ENCODE assay signal across 10 cellular contexts in genomic region chrX:15242899-15243555, GRCh38. TPM values are rescaled to one million over a fixed set of nuclear protein-coding genes. Genes with fewer than 3 reads are reported as not detected.
A peak's percentile ranks its signal among the peaks of the same experiment; 100 is the strongest.
DNase-seq lines count a peak whose midpoint lies in the region; ATAC-seq and TF ChIP-seq lines count a peak whose summit lies in the region.
"Had no signal": no experiment of that assay in that cellular context is flagged by ENCODE, and none has a peak within 500 bp of the region (broad histone marks: within the 10 kb centered on the region; RNA-seq: fewer than 3 reads in every experiment).

No MANE protein-coding gene starts in this region.

- no peak overlapping the region for H3K27ac ChIP-seq in gastroesophageal sphincter
- H3K27ac ChIP-seq: SJSA1, skin epidermis had no signal

- H3K4me3 ChIP-seq in gastroesophageal sphincter, result no peak overlapping the region
- H3K4me3 ChIP-seq: SJSA1, skin epidermis had no signal

- ATAC-seq in gastroesophageal sphincter, result no peak
- ATAC-seq in GM18520 (IDR thresholded peaks at IDR 0.05; ENCODE audit: unreplicated experiment), result no peak
- ATAC-seq in GM21717 (IDR thresholded peaks at IDR 0.05; ENCODE audit: unreplicated experiment), result no peak

- 2 to 19% methylated on average over 5 of the region's 5 CpGs for WGBS in gastroesophageal sphincter (ENCODE audit: low coverage in 1 of 2), 2 donors

- DNase-seq in COLO829 (ENCODE audit: low spot score) (peak; percentile 50), H4 (ENCODE audit: low spot score) (peak; percentile 63), NCI-H526 (lab: John Stamatoyannopoulos, UW) (peak; percentile 89 to 92), activated T-cell treated with anti-CD3 and anti-CD28 coated beads for 48 hours (ENCODE audit: low read depth) (peak; percentile 2), renal cortical epithelial cell (ENCODE audit: low read depth) (peak; percentile 62)

- no peaks in the 10 kb centered on the region for H3K9me3 ChIP-seq in gastroesophageal sphincter
- H3K9me3 ChIP-seq: SJSA1 had no signal

- H3K36me3 ChIP-seq in gastroesophageal sphincter, result no peaks in the 10 kb centered on the region
- H3K36me3 ChIP-seq: SJSA1 had no signal

- H3K27me3 ChIP-seq in gastroesophageal sphincter, result no peaks in the 10 kb centered on the region
- H3K27me3 ChIP-seq: SJSA1 had no signal

- no peak for TF ChIP-seq EP300 in gastroesophageal sphincter (IDR thresholded peaks at IDR 0.05)

- TF ChIP-seq POLR2A in gastroesophageal sphincter (IDR thresholded peaks at IDR 0.05), result no peak

- no peaks in the 10 kb centered on the region for H3K4me1 ChIP-seq in gastroesophageal sphincter
- H3K4me1 ChIP-seq: SJSA1 had no signal

- peak in 3 of 4 experiments; percentile 33 to 60 (median 36) for TF ChIP-seq CTCF in gastroesophageal sphincter (IDR thresholded peaks at IDR 0.05)

RNA-seq across cellular contexts. Expression of gene ASB9, which starts 26.9 kb away (rescaled TPM):
- 16.1 and 17.5 TPM in 2 replicates for total RNA-seq in H4 (2014; rRNA removed; shearing (Covaris generic))
- 1 to 10 TPM in 3 of 4 donors, not detected in 1; 1.2 to 4.4 (median 2.8) TPM for total RNA-seq in gastroesophageal sphincter
- total RNA-seq in renal cortical epithelial cell, result 3.0 and 4.0 TPM in 2 replicates

Comparison
In these comparisons a context has a peak if more than half of its experiments do, and no peak if none do; other contexts are left out.
1. DNase-seq: peak in every context shown above with its lines; median percentile 90 in NCI-H526; 63 in H4; 62 in renal cortical epithelial cell; 50 in COLO829; 2 in activated T-cell treated with anti-CD3 and anti-CD28 coated beads for 48 hours.